In genomic region chr5:87361031-87361443, GRCh38 we compare ENCODE assay signal across 14 cellular contexts. TPM values are rescaled to one million over a fixed set of nuclear protein-coding genes. Genes with fewer than 3 reads are reported as not detected.
A peak's percentile ranks its signal among the peaks of the same experiment; 100 is the strongest.
DNase-seq lines count a peak whose midpoint lies in the region; ATAC-seq, FAIRE-seq and TF ChIP-seq lines count a peak whose summit lies in the region.
"Had no signal": no experiment of that assay in that cellular context is flagged by ENCODE, and none has a peak within 500 bp of the region (broad histone marks: within the 10 kb centered on the region; RNA-seq: fewer than 3 reads in every experiment).

No MANE protein-coding gene starts in this region.

- no peak overlapping the region for H3K4me3 Mint-ChIP-seq in mesothelial cell of epicardium
- no peak overlapping the region for H3K4me3 Mint-ChIP-seq in naive thymus-derived CD8-positive, alpha-beta T cell

- H3K27me3 ChIP-seq in HepG2 (ENCODE audit: control insufficient read depth in 1 of 2, insufficient read depth in 2 of 2, low read length in 2 of 2) (no peaks in the 10 kb centered on the region), right lobe of liver (no peaks in the 10 kb centered on the region), esophagus muscularis mucosa (no peaks in the 10 kb centered on the region)

- no peaks in the 10 kb centered on the region for H3K79me2 ChIP-seq in HepG2 (ENCODE audit: insufficient read depth, low read length)

- no peaks in the 10 kb centered on the region for H3K4me1 ChIP-seq in HepG2 (ENCODE audit: insufficient read depth, low read length)
- H3K4me1 ChIP-seq in right lobe of liver: no peaks in the 10 kb centered on the region
- peaks cover 0 to 4% (median 0%) of the 10 kb centered on the region in 4 donors for H3K4me1 ChIP-seq in esophagus muscularis mucosa

- H4K20me1 ChIP-seq in HepG2 (ENCODE audit: insufficient read depth, low read length): no peaks in the 10 kb centered on the region

- no peaks in the 10 kb centered on the region for H3K27me3 Mint-ChIP-seq in mesothelial cell of epicardium (ENCODE audit: low read depth)
- H3K27me3 Mint-ChIP-seq in naive thymus-derived CD8-positive, alpha-beta T cell: no peaks in the 10 kb centered on the region

- TF ChIP-seq CTCF in HepG2 (CRISPR knock-in tag; IDR thresholded peaks at IDR 0.05): no peak
- no peak for TF ChIP-seq CTCF in right lobe of liver (IDR thresholded peaks at IDR 0.05)
- TF ChIP-seq CTCF in cardiac fibroblast (IDR thresholded peaks at IDR 0.05; ENCODE audit: low read depth, low read length): no peak
- no peak for TF ChIP-seq CTCF in mesothelial cell of epicardium (IDR thresholded peaks at IDR 0.05; ENCODE audit: unreplicated experiment)
- no peak for TF ChIP-seq CTCF in esophagus muscularis mucosa (IDR thresholded peaks at IDR 0.05)

- BruUV-seq in HepG2 (replicated peaks; lab: Mats Ljungman, UMichigan): no TSS peak

- ATAC-seq in HepG2 (no peak), right lobe of liver (no peak), HG03045 (IDR thresholded peaks at IDR 0.05; ENCODE audit: unreplicated experiment) (no peak)
- ATAC-seq in naive thymus-derived CD8-positive, alpha-beta T cell: no peak

- in situ Hi-C loops in HepG2 (cut with HindIII; ENCODE audit: extremely low pct_ligation_motif_present, low pct_unique_long_range_greater_than_20kb): no loop called here

- no peak overlapping the region for H2AFZ ChIP-seq in HepG2 (ENCODE audit: low read length)

- no peak overlapping the region for H3K4me3 ChIP-seq in HepG2 (replicated peaks in 1 of 3; ENCODE audit: insufficient read depth in 1 of 3, low read depth in 2 of 3, low read length in 3 of 3)
- H3K4me3 ChIP-seq in right lobe of liver: no peak overlapping the region
- no peak overlapping the region for H3K4me3 ChIP-seq in cardiac fibroblast (replicated peaks in 1 of 2; ENCODE audit: low read depth in 2 of 2, low read length in 2 of 2)
- H3K4me3 ChIP-seq in esophagus muscularis mucosa: no peak overlapping the region

- peaks cover 2 to 13% of the 10 kb centered on the region in 2 experiments; a peak in 3 of 5 replicates for H3K36me3 ChIP-seq in HepG2 (replicated peaks in 1 of 2; ENCODE audit: control insufficient read depth in 1 of 2, insufficient read depth in 2 of 2, low read length in 2 of 2)
- peaks cover 0 to 4% (median under 1%) of the 10 kb centered on the region in 4 donors for H3K36me3 ChIP-seq in right lobe of liver
- peaks cover 0 to 27% (median 10%) of the 10 kb centered on the region in 4 donors for H3K36me3 ChIP-seq in esophagus muscularis mucosa

- DNase-seq in HepG2 (ENCODE audit: low spot score) (no peak), right lobe of liver (no peak), cardiac fibroblast (ENCODE audit: low read depth in 2 of 2) (peak; percentile 50 to 62), mesothelial cell of epicardium (ENCODE audit: low spot score in 2 of 2, unreplicated experiment in 2 of 2) (no peak), esophagus muscularis mucosa (ENCODE audit: extremely low spot score) (no peak), pons (ENCODE audit: low spot score) (no peak)
- no peak for DNase-seq in naive thymus-derived CD8-positive, alpha-beta T cell
- DNase-seq: activated naive CD4-positive, alpha-beta T cell; DMS153; effector memory CD4-positive, alpha-beta T cell; NCI-H2107 had no signal

- no peaks in the 10 kb centered on the region for H3K9me3 Mint-ChIP-seq in mesothelial cell of epicardium
- H3K9me3 Mint-ChIP-seq in naive thymus-derived CD8-positive, alpha-beta T cell: no peaks in the 10 kb centered on the region

- peaks cover 13% of the 10 kb centered on the region for H3K36me3 Mint-ChIP-seq in mesothelial cell of epicardium
- peaks cover 0 to 51% (median 11%) of the 10 kb centered on the region in 3 donors for H3K36me3 Mint-ChIP-seq in naive thymus-derived CD8-positive, alpha-beta T cell

- no peak overlapping the region for H3K27ac ChIP-seq in HepG2 (ENCODE audit: extremely low read length, insufficient read depth, low read length)
- H3K27ac ChIP-seq in right lobe of liver: no peak overlapping the region
- no peak overlapping the region for H3K27ac ChIP-seq in esophagus muscularis mucosa (replicated peaks in 1 of 4)
- H3K27ac ChIP-seq: RWPE1 had no signal

- TF ChIP-seq EP300 in HepG2 (IDR thresholded peaks at IDR 0.05; ENCODE audit: low read depth in 2 of 2, low read length in 2 of 2) (no peak), HepG2 (CRISPR knock-in tag; IDR thresholded peaks at IDR 0.05; ENCODE audit: borderline replicate concordance) (no peak), esophagus muscularis mucosa (IDR thresholded peaks at IDR 0.05) (no peak)

- 95% methylated on average over 2 of the region's 2 CpGs for whole genome bisulfite sequencing in HepG2 (ENCODE audit: low lambda C conversion rate)
- WGBS in right lobe of liver (ENCODE audit: insufficient coverage, low coverage, low lambda C conversion rate, missing lambda C conversion rate): 89% methylated on average over 2 of the region's 2 CpGs
- 70% methylated on average over 2 of the region's 2 CpGs for WGBS in esophagus muscularis mucosa

- peaks cover 3% of the 10 kb centered on the region for H3K4me1 Mint-ChIP-seq in mesothelial cell of epicardium
- peaks cover 10 to 36% (median 21%) of the 10 kb centered on the region in 4 donors for H3K4me1 Mint-ChIP-seq in naive thymus-derived CD8-positive, alpha-beta T cell

- no peak overlapping the region for H3K4me2 ChIP-seq in HepG2 (ENCODE audit: low read depth, low read length)

- POLR2A ChIA-PET in HepG2 (lab: Yijun Ruan, JAX): no interaction called here
- POLR2A ChIA-PET in naive thymus-derived CD8-positive, alpha-beta T cell (lab: Charles Lee): no interaction called here

- CTCF ChIA-PET in HepG2 (lab: Yijun Ruan, JAX; ENCODE audit: low intra/inter-chr PET ratio, low total read pairs): no interaction called here

- TF ChIP-seq POLR2A in HepG2 (IDR thresholded peaks at IDR 0.05; ENCODE audit: insufficient read depth in 1 of 2, low read depth in 2 of 2, low read length in 2 of 2) (no peak), right lobe of liver (IDR thresholded peaks at IDR 0.05) (no peak), esophagus muscularis mucosa (IDR thresholded peaks at IDR 0.05; ENCODE audit: low read depth) (no peak)

- H3K27ac Mint-ChIP-seq in mesothelial cell of epicardium: peak overlapping the region; percentile 44
- no peak overlapping the region for H3K27ac Mint-ChIP-seq in naive thymus-derived CD8-positive, alpha-beta T cell

- no peak for FAIRE-seq in HepG2 (lab: Jason Lieb, UNC)
- FAIRE-seq: islet of Langerhans had no signal

- H3K9me3 ChIP-seq in HepG2 (ENCODE audit: low read length) (no peaks in the 10 kb centered on the region), right lobe of liver (no peaks in the 10 kb centered on the region), esophagus muscularis mucosa (no peaks in the 10 kb centered on the region)

- no peak for TF ChIP-seq RAD21 in HepG2 (CRISPR knock-in tag; IDR thresholded peaks at IDR 0.05)

- intact Hi-C loops in HepG2 (cut with micrococcal nuclease; ENCODE audit: unreplicated experiment) (no loop called here), right lobe of liver (cut with DNase I) (no loop called here), esophagus muscularis mucosa (cut with DNase I) (no loop called here)

- no peak overlapping the region for H3K9ac ChIP-seq in HepG2 (ENCODE audit: insufficient read depth, low read depth, low read length)

TF ChIP-seq in HepG2, 621 proteins besides CTCF, POLR2A, EP300 and RAD21:
- no peak for TF ChIP-seq ZNF160 (CRISPR knock-in tag; IDR thresholded peaks at IDR 0.05)
- TF ChIP-seq CEBPB (IDR thresholded peaks at IDR 0.05; ENCODE audit: borderline replicate concordance, low read depth, low read length): peak; percentile 47; the same call in 1 of the 2 replicates
- TF ChIP-seq ZNF382 (CRISPR knock-in tag; IDR thresholded peaks at IDR 0.05; ENCODE audit: borderline replicate concordance): no peak

RNA-seq across cellular contexts. Expression of gene CCNH, which starts 51.7 kb away (rescaled TPM):
- total RNA-seq in HepG2 (2016; rRNA removed; fragmentation: Illumina TruSeq; extraction: Trizol) (94.3 and 100.0 TPM in 2 replicates), right lobe of liver (10 to 100 TPM; 18.0 to 65.0 (median 19.3) TPM), mesothelial cell of epicardium (35.7 to 41.8 TPM (median 39.9 TPM) in 3 replicates), esophagus muscularis mucosa (10 to 100 TPM; 33.0 to 98.0 (median 67.6) TPM)
- 44.4 and 47.0 TPM in 2 replicates for total RNA-seq in HepG2 (2016; cell fraction: cytosol; rRNA removed; fragmentation: Illumina TruSeq; extraction: Trizol; ENCODE audit: low read depth)
- 80.0 and 98.8 TPM in 2 replicates for total RNA-seq in HepG2 (2016; cell fraction: insoluble cytoplasmic fraction; rRNA removed; fragmentation: Illumina TruSeq; extraction: Trizol)
- total RNA-seq in HepG2 (2016; cell fraction: membrane; rRNA removed; fragmentation: Illumina TruSeq; extraction: Trizol): 39.1 and 48.0 TPM in 2 replicates
- total RNA-seq in HepG2 (2016; cell fraction: nucleus; rRNA removed; fragmentation: Illumina TruSeq; extraction: Trizol): 107 and 108 TPM in 2 replicates
- polyA plus RNA-seq in HepG2 (2011; rRNA removed): 38.5 and 42.5 TPM in 2 replicates
- polyA plus RNA-seq in HepG2 (2011; cell fraction: cytosol; rRNA removed): 33.9 and 43.3 TPM in 2 replicates
- 25.3 and 31.3 TPM in 2 replicates for polyA plus RNA-seq in HepG2 (2011; cell fraction: nucleus; rRNA removed)
- polyA plus RNA-seq in HepG2 (2012): 38.3 and 41.2 TPM in 2 replicates
- 18.5 and 20.8 TPM in 2 replicates for polyA plus RNA-seq in HepG2 (2016; cell fraction: cytosol; fragmentation: Illumina TruSeq; extraction: Trizol; ENCODE audit: low read depth)
- 75.5 and 91.3 TPM in 2 replicates for polyA plus RNA-seq in HepG2 (2016; cell fraction: insoluble cytoplasmic fraction; fragmentation: Illumina TruSeq; extraction: Trizol; ENCODE audit: low read depth)
- polyA plus RNA-seq in HepG2 (2016; cell fraction: membrane; fragmentation: Illumina TruSeq; extraction: Trizol; ENCODE audit: low read depth): 22.4 and 26.1 TPM in 2 replicates
- polyA plus RNA-seq in HepG2 (2016; cell fraction: nucleus; fragmentation: Illumina TruSeq; extraction: Trizol; ENCODE audit: insufficient read depth, low read depth): 57.1 and 60.1 TPM in 2 replicates
- polyA minus RNA-seq in HepG2 (2011; rRNA and poly(A)+ RNA removed; ENCODE audit: low replicate concordance): 72.2 and 141 TPM in 2 replicates
- 20.6 and 24.7 TPM in 2 replicates for polyA minus RNA-seq in HepG2 (2011; cell fraction: cytosol; rRNA and poly(A)+ RNA removed)
- polyA minus RNA-seq in HepG2 (2011; cell fraction: nucleus; rRNA and poly(A)+ RNA removed): 265 and 283 TPM in 2 replicates
- 10 to 100 TPM; 86.9 TPM for total RNA-seq in naive thymus-derived CD8-positive, alpha-beta T cell
- polyA plus RNA-seq in naive thymus-derived CD8-positive, alpha-beta T cell: 10 to 100 TPM; 50.2 to 58.1 (median 57.3) TPM

Comparison
In these comparisons a context has a peak if more than half of its experiments do, and no peak if none do; other contexts are left out.
1. DNase-seq: peak in cardiac fibroblast (2 of 2); none in HepG2 (single experiment), right lobe of liver (0 of 3), mesothelial cell of epicardium (0 of 2), naive thymus-derived CD8-positive, alpha-beta T cell (0 of 10), esophagus muscularis mucosa (single experiment) and pons (single experiment).